Comparison of ENCODE assay signal across 8 cellular contexts in genomic region chr15:24956131-24956838, GRCh38. TPM values are rescaled to one million over a fixed set of nuclear protein-coding genes. Genes with fewer than 3 reads are reported as not detected.
A peak's percentile ranks its signal among the peaks of the same experiment; 100 is the strongest.
DNase-seq lines count a peak whose midpoint lies in the region; ATAC-seq and TF ChIP-seq lines count a peak whose summit lies in the region.

No MANE protein-coding gene starts in this region.

- 45% methylated on average over 28 of the region's 28 CpGs for WGBS in smooth muscle cell (ENCODE audit: low lambda C conversion rate)

- no peaks in the 10 kb centered on the region for H3F3A ChIP-seq in smooth muscle cell (ENCODE audit: low read depth)

- H3K27ac ChIP-seq in VCaP (peak overlapping the region; percentile 93), breast epithelium (peak overlapping the region; percentile 90 to 96), smooth muscle cell (ENCODE audit: low read depth) (peak overlapping the region; percentile 93)

- no peaks in the 10 kb centered on the region for H3K9me3 ChIP-seq in breast epithelium
- no peaks in the 10 kb centered on the region for H3K9me3 ChIP-seq in smooth muscle cell (replicated peaks; ENCODE audit: low read depth)
- H3K9me3 ChIP-seq in HAP-1 = no peaks in the 10 kb centered on the region; the same call in 1 of the 2 replicates

- peak overlapping the region; percentile 70 to 80 (median 70) for H3K4me3 ChIP-seq in breast epithelium
- peak overlapping the region; percentile 87 for H3K4me3 ChIP-seq in smooth muscle cell
- no peak overlapping the region for H3K4me3 ChIP-seq in HAP-1

- H3K4me1 ChIP-seq in breast epithelium = no peaks in the 10 kb centered on the region
- peaks cover 8% of the 10 kb centered on the region for H3K4me1 ChIP-seq in smooth muscle cell (ENCODE audit: low read depth)
- no peaks in the 10 kb centered on the region for H3K4me1 ChIP-seq in HAP-1

- H3K9ac ChIP-seq in smooth muscle cell (ENCODE audit: low read depth) = peak overlapping the region; percentile 90

- peaks cover 46% of the 10 kb centered on the region for H4K20me1 ChIP-seq in smooth muscle cell (ENCODE audit: low read depth)

- H2AFZ ChIP-seq in smooth muscle cell (ENCODE audit: low read depth) = no peak overlapping the region

- DNase-seq in GM04503 (ENCODE audit: low read depth) = peak; percentile 1
- peak; percentile 44 for DNase-seq in NCI-H1417 treated with DMSO at 0.1 percent for 48 hours (lab: John Stamatoyannopoulos, UW)
- DNase-seq in breast epithelium (ENCODE audit: low spot score in 2 of 2) = peak; percentile 68 to 82
- DNase-seq in iPS-NIHi7 (ENCODE audit: extremely low spot score) = peak; percentile 42
- DNase-seq in smooth muscle cell (lab: John Stamatoyannopoulos, UW; ENCODE audit: unreplicated experiment) = peak; percentile 14
- DNase-seq in HAP-1 (ENCODE audit: low spot score in 2 of 2) = no peak

- in situ Hi-C loops in HAP-1 (cut with MboI; ENCODE audit: low sequenced_read_pairs) = no loop called here

- ATAC-seq in HG02571 (IDR thresholded peaks at IDR 0.05; ENCODE audit: unreplicated experiment) = peak; percentile 78

- H3K27me3 ChIP-seq in breast epithelium (no peaks in the 10 kb centered on the region), smooth muscle cell (ENCODE audit: low read depth) (no peaks in the 10 kb centered on the region), HAP-1 (ENCODE audit: low read depth) (no peaks in the 10 kb centered on the region)

- H3K4me2 ChIP-seq in smooth muscle cell = peak overlapping the region; percentile 89

- H3K79me2 ChIP-seq in smooth muscle cell (ENCODE audit: low read depth) = peaks cover 46% of the 10 kb centered on the region

- no peak for TF ChIP-seq POLR2A in breast epithelium (IDR thresholded peaks at IDR 0.05)

- intact Hi-C loops in breast epithelium (cut with DNase I; ENCODE audit: low total_unique reads) = no loop called here

- H3K36me3 ChIP-seq in breast epithelium = no peaks in the 10 kb centered on the region
- no peaks in the 10 kb centered on the region for H3K36me3 ChIP-seq in smooth muscle cell (ENCODE audit: low read depth)
- H3K36me3 ChIP-seq in HAP-1 (replicated peaks) = no peaks in the 10 kb centered on the region

- TF ChIP-seq CTCF in VCaP (conservative IDR thresholded peaks at IDR 0.05) (no peak), breast epithelium (IDR thresholded peaks at IDR 0.05) (no peak), smooth muscle cell (IDR thresholded peaks at IDR 0.05; ENCODE audit: borderline replicate concordance, insufficient read depth, poor library complexity, severe bottlenecking) (no peak)

RNA-seq across cellular contexts. Expression of gene SNRPN, which starts 1.5 kb away (rescaled TPM):
- total RNA-seq in breast epithelium (100 to 1,000 TPM in 2 of 3 donors, 10 to 100 TPM in 1; 64.5 to 145 (median 127) TPM), smooth muscle cell (206 and 208 TPM in 2 replicates)
- 293 and 309 TPM in 2 replicates for polyA plus RNA-seq in smooth muscle cell

RNA-seq across cellular contexts. Expression of gene SNURF, which starts 1.5 kb away (rescaled TPM):
- total RNA-seq in breast epithelium (10 to 100 TPM in 2 of 3 donors, 1 to 10 TPM in 1; 5.8 to 15.7 (median 12.1) TPM), smooth muscle cell (8.6 and 17.3 TPM in 2 replicates)
- 5.2 and 8.1 TPM in 2 replicates for polyA plus RNA-seq in smooth muscle cell

Comparison
In these comparisons a context has a peak if more than half of its experiments do, and no peak if none do; other contexts are left out.
1. DNase-seq: peak in GM04503 (single experiment), NCI-H1417 treated with DMSO at 0.1 percent for 48 hours (single experiment), breast epithelium (2 of 2), iPS-NIHi7 (single experiment) and smooth muscle cell (single experiment); none in HAP-1 (0 of 2).
2. Peak in every context shown above with its lines, with median percentiles within 50 percentile points of each other: H3K27ac ChIP-seq.